ENCODE assay signal across 8 cellular contexts in the genomic region with DNA sequence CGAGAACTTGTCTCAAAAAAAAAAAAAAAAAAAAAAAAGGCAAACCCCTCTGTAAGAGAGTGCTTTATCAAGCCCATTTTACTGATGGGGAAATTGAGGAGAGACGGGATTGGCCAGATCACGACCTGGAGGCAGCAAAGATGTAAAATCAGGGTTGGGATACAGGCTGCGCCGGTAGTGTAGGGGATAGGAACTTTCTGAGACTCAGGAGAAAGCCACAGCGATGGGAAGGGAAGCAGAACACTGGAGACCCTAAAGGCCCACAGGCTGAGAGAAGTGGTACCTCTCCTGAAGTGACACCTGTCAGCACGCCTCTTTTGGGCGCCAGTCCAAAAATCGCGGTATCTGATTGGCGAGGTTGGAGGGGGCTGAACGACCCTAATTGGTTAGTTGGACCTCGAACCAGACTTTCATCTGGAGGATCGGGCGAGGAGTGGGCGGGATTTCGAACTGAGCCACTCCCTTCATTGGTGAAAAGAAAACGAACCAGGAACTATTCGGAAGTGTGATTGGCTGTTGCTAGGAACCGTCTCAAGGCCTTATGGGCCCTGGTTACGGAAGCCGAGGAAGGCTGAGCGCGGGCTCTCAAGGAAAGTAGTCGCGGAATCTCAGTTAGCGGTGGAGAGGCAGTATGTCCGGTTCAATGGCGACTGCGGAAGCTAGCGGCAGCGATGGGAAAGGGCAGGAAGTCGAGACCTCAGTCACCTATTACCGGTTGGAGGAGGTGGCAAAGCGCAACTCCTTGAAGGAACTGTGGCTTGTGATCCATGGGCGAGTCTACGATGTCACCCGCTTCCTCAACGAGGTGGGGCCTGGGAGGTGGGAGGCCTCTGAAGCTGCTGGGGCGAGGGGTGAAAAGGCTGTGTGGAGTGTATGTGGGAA. TPM values are rescaled to one million over a fixed set of nuclear protein-coding genes. Genes with fewer than 3 reads are reported as not detected.
A peak's percentile ranks its signal among the peaks of the same experiment; 100 is the strongest.
DNase-seq lines count a peak whose midpoint lies in the region; ATAC-seq, FAIRE-seq and TF ChIP-seq lines count a peak whose summit lies in the region.

A gene with protein sequence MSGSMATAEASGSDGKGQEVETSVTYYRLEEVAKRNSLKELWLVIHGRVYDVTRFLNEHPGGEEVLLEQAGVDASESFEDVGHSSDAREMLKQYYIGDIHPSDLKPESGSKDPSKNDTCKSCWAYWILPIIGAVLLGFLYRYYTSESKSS (plus strand): TSS at position 567 of the 882 bp plus-strand sequence. CDS start 65 bp downstream, at position 632.

- FAIRE-seq in RCC 7860 (lab: Jason Lieb, UNC) = peak; percentile 95

- peak; percentile 94 for DNase-seq in DMS79 (lab: John Stamatoyannopoulos, UW)
- peak; percentile 97 for DNase-seq in RCC 7860 (ENCODE audit: low spot score)
- DNase-seq in activated T-cell treated with anti-CD3 and anti-CD28 coated beads, Interleukin-2, amount 50 U/mL, for 72 hours = peak; percentile 94 to 97
- peak; percentile 86 for DNase-seq in esophagus squamous epithelium (lab: John Stamatoyannopoulos, UW)
- DNase-seq in myocyte (ENCODE audit: low read depth) = peak; percentile 99
- DNase-seq in stimulated activated CD8-positive, alpha-beta memory T cell treated with anti-CD3 and anti-CD28 coated beads, Interleukin-7, amount 100 ng/mL, for 48 hours (ENCODE audit: extremely low read depth in 1 of 2, low read depth in 1 of 2) = peak; percentile 85 to 96

- intact Hi-C loops in esophagus squamous epithelium (cut with DNase I) = no loop called here

- TF ChIP-seq POLR2A in esophagus squamous epithelium (IDR thresholded peaks at IDR 0.05) = peak in 3 of 4 donors; percentile 62 to 82 (median 81)

- no peaks in the 10 kb centered on the region for H3K27me3 ChIP-seq in esophagus squamous epithelium

- peaks cover 32% of the 10 kb centered on the region for H3K36me3 ChIP-seq in KOPT-K1 (ENCODE audit: insufficient read depth, low read length)
- peaks cover 0 to 27% (median 12%) of the 10 kb centered on the region in 3 donors for H3K36me3 ChIP-seq in esophagus squamous epithelium

- H3K27ac ChIP-seq in KOPT-K1 (ENCODE audit: low read depth, low read length, poor library complexity, severe bottlenecking) (peak within 1 kb of the TSS; percentile 81), esophagus squamous epithelium (peak within 1 kb of the TSS; percentile 83 to 90 (median 87))

- peaks cover 6 to 7% of the 10 kb centered on the region in 2 donors for H3K9me3 Mint-ChIP-seq in activated T-cell treated with anti-CD3 and anti-CD28 coated beads, Interleukin-2, amount 50 U/mL, for 72 hours

- 4 to 5% methylated on average over 36 to 39 of the region's 40 CpGs for WGBS in esophagus squamous epithelium, 2 donors

- H3K27me3 Mint-ChIP-seq in activated T-cell treated with anti-CD3 and anti-CD28 coated beads, Interleukin-2, amount 50 U/mL, for 72 hours (ENCODE audit: low read depth) = no peaks in the 10 kb centered on the region

- H3K4me1 ChIP-seq in esophagus squamous epithelium = peaks cover 0 to 27% (median 3%) of the 10 kb centered on the region in 3 donors

- ATAC-seq in GM21786 (IDR thresholded peaks at IDR 0.05; ENCODE audit: unreplicated experiment) = peak; percentile 93
- ATAC-seq in activated T-cell treated with anti-CD3 and anti-CD28 coated beads, Interleukin-2, amount 50 U/mL, for 72 hours (replicated peaks in 1 of 2) = peak; percentile 98 to 99

- H3K27ac Mint-ChIP-seq in activated T-cell treated with anti-CD3 and anti-CD28 coated beads, Interleukin-2, amount 50 U/mL, for 72 hours = peak within 1 kb of the TSS; percentile 87

- peak within 1 kb of the TSS; percentile 90 to 95 for H3K4me3 Mint-ChIP-seq in activated T-cell treated with anti-CD3 and anti-CD28 coated beads, Interleukin-2, amount 50 U/mL, for 72 hours

- H3K4me3 ChIP-seq in esophagus squamous epithelium = peak within 1 kb of the TSS; percentile 61 to 86 (median 74)

- H3K36me3 Mint-ChIP-seq in activated T-cell treated with anti-CD3 and anti-CD28 coated beads, Interleukin-2, amount 50 U/mL, for 72 hours (ENCODE audit: insufficient read depth in 2 of 2) = peaks cover 13 to 30% of the 10 kb centered on the region in 2 donors

- TF ChIP-seq CTCF in esophagus squamous epithelium (IDR thresholded peaks at IDR 0.05) = peak in 1 of 6 experiments; percentile 14

- H3K4me1 Mint-ChIP-seq in activated T-cell treated with anti-CD3 and anti-CD28 coated beads, Interleukin-2, amount 50 U/mL, for 72 hours (ENCODE audit: low read depth) = peaks cover 56% of the 10 kb centered on the region

- peaks cover 13% of the 10 kb centered on the region for H3K9me3 ChIP-seq in KOPT-K1 (ENCODE audit: insufficient read depth, low read length, poor library complexity, severe bottlenecking)
- no peaks in the 10 kb centered on the region for H3K9me3 ChIP-seq in esophagus squamous epithelium

RNA-seq across cellular contexts. Expression of the gene that starts here (rescaled TPM):
- 100 to 1,000 TPM; 176 to 197 TPM for total RNA-seq in activated T-cell treated with anti-CD3 and anti-CD28 coated beads, Interleukin-2, amount 50 U/mL, for 72 hours
- 10 to 100 TPM; 23.7 to 45.7 (median 39.6) TPM for total RNA-seq in esophagus squamous epithelium
- total RNA-seq in myocyte = 88.6 and 220 TPM in 2 replicates
- polyA plus RNA-seq in myocyte (2012) = 133 TPM

Comparison
In these comparisons a context has a peak if more than half of its experiments do, and no peak if none do; other contexts are left out.
1. Peak in every context shown above with its lines: DNase-seq, ATAC-seq, H3K4me3 ChIP-seq and H3K27ac ChIP-seq.